Comparison of ENCODE assay signal across 24 cellular contexts in genomic region chr3:38582941-38583645, GRCh38.
A peak's percentile ranks its signal among the peaks of the same experiment; 100 is the strongest.
DNase-seq lines count a peak whose midpoint lies in the region; ATAC-seq and TF ChIP-seq lines count a peak whose summit lies in the region.
"Had no signal": no experiment of that assay in that cellular context is flagged by ENCODE, and none has a peak within 500 bp of the region (broad histone marks: within the 10 kb centered on the region; RNA-seq: fewer than 3 reads in every experiment).

No MANE protein-coding gene starts in this region.

- TF ChIP-seq CTCF in H9 (conservative IDR thresholded peaks at IDR 0.05): no peak
- TF ChIP-seq CTCF in body of pancreas (IDR thresholded peaks at IDR 0.05): no peak

- H2BK120ac ChIP-seq in H9 (ENCODE audit: low read depth, low read length, poor library complexity, severe bottlenecking): no peak overlapping the region
- peak overlapping the region; percentile 1 for H2BK120ac ChIP-seq in neuronal stem cell (ENCODE audit: low read depth, low read length)

- no peak for ATAC-seq in body of pancreas
- ATAC-seq: esophagus mucosa; stimulated activated memory B cell treated with anti-CD40 and anti-IgM and Interleukin-4, amounts not matched to agents 10 μg/mL and 1 μg/mL and 100 μg/mL, for 72 hours; T-helper 17 cell had no signal

- no peaks in the 10 kb centered on the region for H3K36me3 ChIP-seq in neuronal stem cell (replicated peaks in 1 of 2; ENCODE audit: control insufficient read depth in 2 of 2, insufficient read depth in 2 of 2, low read length in 2 of 2)
- no peaks in the 10 kb centered on the region for H3K36me3 ChIP-seq in body of pancreas (replicated peaks in 1 of 2; ENCODE audit: insufficient read depth in 1 of 2, low read depth in 2 of 2)
- H3K36me3 ChIP-seq: prostate gland had no signal

- H3K79me2 ChIP-seq in H9 (ENCODE audit: insufficient read depth, low read length): no peaks in the 10 kb centered on the region

- H3K9ac ChIP-seq in H9 (ENCODE audit: extremely low read depth, insufficient read length, low read length): no peak overlapping the region
- no peak overlapping the region for H3K9ac ChIP-seq in neuronal stem cell (ENCODE audit: low read depth, low read length, poor library complexity)

- H3K27me3 ChIP-seq in H9 (ENCODE audit: insufficient read depth, low read length) (no peaks in the 10 kb centered on the region), neuronal stem cell (ENCODE audit: control insufficient read depth in 3 of 3, insufficient read depth in 3 of 3, low read depth in 1 of 3, low read length in 3 of 3) (peaks cover 0 to 24% (median 2%) of the 10 kb centered on the region in 3 experiments), body of pancreas (no peaks in the 10 kb centered on the region)
- H3K27me3 ChIP-seq: dorsolateral prefrontal cortex had no signal

- no peak overlapping the region for H3K56ac ChIP-seq in H9 (ENCODE audit: insufficient read length, low read depth, low read length)

- CTCF ChIA-PET in activated CD4-positive, alpha-beta memory T cell treated with anti-CD3 and anti-CD28 coated beads for 36 hours (lab: Charles Lee): no interaction called here

- no peaks in the 10 kb centered on the region for H3K79me1 ChIP-seq in H9 (ENCODE audit: insufficient read depth, low read depth, low read length, poor library complexity, severe bottlenecking)
- H3K79me1 ChIP-seq in neuronal stem cell (ENCODE audit: low read depth, low read length): no peaks in the 10 kb centered on the region

- no peak overlapping the region for H3K4me3 Mint-ChIP-seq in H9
- H3K4me3 Mint-ChIP-seq in activated CD4-positive, alpha-beta memory T cell treated with anti-CD3 and anti-CD28 coated beads for 36 hours: no peak overlapping the region
- H3K4me3 Mint-ChIP-seq: CD14-positive monocyte; memory B cell; nephron; stimulated activated memory B cell treated with anti-CD40 and anti-IgM and Interleukin-4, amounts not matched to agents 10 μg/mL and 1 μg/mL and 100 μg/mL, for 72 hours; T-helper 17 cell had no signal

- POLR2A ChIA-PET in activated CD4-positive, alpha-beta memory T cell treated with anti-CD3 and anti-CD28 coated beads for 36 hours (lab: Charles Lee): no interaction called here

- H3K27ac Mint-ChIP-seq in H9: no peak overlapping the region
- H3K27ac Mint-ChIP-seq in activated CD4-positive, alpha-beta memory T cell treated with anti-CD3 and anti-CD28 coated beads for 36 hours: no peak overlapping the region
- H3K27ac Mint-ChIP-seq: memory B cell; nephron; stimulated activated memory B cell treated with anti-CD40 and anti-IgM and Interleukin-4, amounts not matched to agents 10 μg/mL and 1 μg/mL and 100 μg/mL, for 72 hours; T-helper 17 cell had no signal

- peaks cover 5 to 12% of the 10 kb centered on the region in 2 experiments; a peak in 3 of 4 replicates for H3K4me1 Mint-ChIP-seq in H9
- H3K4me1 Mint-ChIP-seq in activated CD4-positive, alpha-beta memory T cell treated with anti-CD3 and anti-CD28 coated beads for 36 hours (ENCODE audit: low read depth): no peaks in the 10 kb centered on the region
- H3K4me1 Mint-ChIP-seq: T-helper 17 cell had no signal

- peak; percentile 1 for DNase-seq in NCI-H1105 (lab: John Stamatoyannopoulos, UW)
- DNase-seq in NCI-H1105 treated with DMSO at 0.1 percent for 48 hours (lab: John Stamatoyannopoulos, UW): no peak
- peak; percentile 15 for DNase-seq in H9
- DNase-seq in activated CD4-positive, alpha-beta memory T cell treated with anti-CD3 and anti-CD28 coated beads for 36 hours: peak; percentile 5
- no peak for DNase-seq in neuronal stem cell (ENCODE audit: low spot score)
- no peak for DNase-seq in body of pancreas
- no peak for DNase-seq in SK-N-DZ (ENCODE audit: low spot score)
- DNase-seq in GF-D8 (lab: John Stamatoyannopoulos, UW): no peak
- DNase-seq: 8988T; activated T-cell treated with anti-CD3 and anti-CD28 coated beads, Interleukin-2, amount 50 U/mL, for 1 hour; H7; KG1; NCI-H1092 treated with DMSO at 0.1 percent for 48 hours; NK-92 treated with Interleukin-12 subunit alpha and Interleukin-12 subunit beta, amount 100 ng/mL, for 24 hours; stimulated activated CD4-positive, alpha-beta T cell treated with anti-CD3 and anti-CD28 coated beads, Interleukin-12 subunit alpha, Interleukin-12 subunit beta, amount 100 ng/mL, for 4 hours; T-helper 17 cell; trophoblast cell had no signal

- H3K14ac ChIP-seq in H9 (ENCODE audit: insufficient read depth, low read length) (no peak overlapping the region; the same call in 1 of the 2 replicates), neuronal stem cell (ENCODE audit: low read length) (peak overlapping the region; percentile 48)

- TF ChIP-seq POLR2A in body of pancreas (IDR thresholded peaks at IDR 0.05): no peak

- H4K91ac ChIP-seq in H9 (ENCODE audit: insufficient read length, low read depth, low read length): no peak overlapping the region
- no peak overlapping the region for H4K91ac ChIP-seq in neuronal stem cell (ENCODE audit: low read depth, low read length, poor library complexity)

- H2BK15ac ChIP-seq in H9 (ENCODE audit: low read depth, low read length): no peak overlapping the region
- peak overlapping the region; percentile 13 for H2BK15ac ChIP-seq in neuronal stem cell (ENCODE audit: low read length)

- H3K4ac ChIP-seq in H9 (ENCODE audit: low read depth, low read length): no peak overlapping the region
- no peak overlapping the region for H3K4ac ChIP-seq in neuronal stem cell (ENCODE audit: low read length)

- no peaks in the 10 kb centered on the region for H3K4me1 ChIP-seq in H9 (ENCODE audit: insufficient read depth, low read length)
- H3K4me1 ChIP-seq in neuronal stem cell (ENCODE audit: control insufficient read depth in 2 of 2, insufficient read depth in 1 of 2, low read depth in 1 of 2, low read length in 2 of 2): peaks cover 0 to 2% of the 10 kb centered on the region in 2 donors
- no peaks in the 10 kb centered on the region for H3K4me1 ChIP-seq in body of pancreas
- H3K4me1 ChIP-seq: prostate gland had no signal

- H3K23ac ChIP-seq in H9 (ENCODE audit: insufficient read length, low read depth, low read length): no peak overlapping the region
- H3K23ac ChIP-seq in neuronal stem cell (ENCODE audit: low read depth, low read length, poor library complexity): peak overlapping the region; percentile 29

- H4K20me1 ChIP-seq in H9 (ENCODE audit: control insufficient read depth, insufficient read depth, insufficient read length): no peaks in the 10 kb centered on the region

- H2AFZ ChIP-seq in H9 (ENCODE audit: low read length) (no peak overlapping the region), neuronal stem cell (ENCODE audit: low read length) (no peak overlapping the region)

- no peak overlapping the region for H2BK20ac ChIP-seq in H9 (ENCODE audit: low read depth, low read length, poor library complexity, severe bottlenecking)

- no peaks in the 10 kb centered on the region for H3K9me3 Mint-ChIP-seq in H9
- H3K9me3 Mint-ChIP-seq in activated CD4-positive, alpha-beta memory T cell treated with anti-CD3 and anti-CD28 coated beads for 36 hours: no peaks in the 10 kb centered on the region
- H3K9me3 Mint-ChIP-seq: CD14-positive monocyte; memory B cell; nephron; stimulated activated memory B cell treated with anti-CD40 and anti-IgM and Interleukin-4, amounts not matched to agents 10 μg/mL and 1 μg/mL and 100 μg/mL, for 72 hours had no signal

- H3K27ac ChIP-seq in H9 (ENCODE audit: insufficient read length, low read depth, low read length): no peak overlapping the region
- H3K27ac ChIP-seq in neuronal stem cell (replicated peaks; ENCODE audit: low read length): no peak overlapping the region
- H3K27ac ChIP-seq in body of pancreas: no peak overlapping the region
- H3K27ac ChIP-seq: dorsolateral prefrontal cortex, prostate gland had no signal

- no CpG with 5 or more reads among the region's 8 CpGs for WGBS in H9 (ENCODE audit: extremely low coverage, insufficient read length, low lambda C conversion rate)
- WGBS in neuronal stem cell (ENCODE audit: extremely low coverage in 2 of 2, insufficient read length in 2 of 2, insufficient replicate concordance in 1 of 2), 2 donors: no CpG with 5 or more reads among the region's 8 CpGs
- 58 to 60% methylated on average over 5 to 8 of the region's 8 CpGs for WGBS in body of pancreas, 2 donors

- H3K36me3 Mint-ChIP-seq in H9 (ENCODE audit: insufficient read depth in 1 of 3, low read depth in 3 of 3): peaks cover 0 to 1% (median 0%) of the 10 kb centered on the region in 3 experiments; a peak in 2 of 7 replicates
- no peaks in the 10 kb centered on the region for H3K36me3 Mint-ChIP-seq in activated CD4-positive, alpha-beta memory T cell treated with anti-CD3 and anti-CD28 coated beads for 36 hours
- H3K36me3 Mint-ChIP-seq: CD14-positive monocyte; memory B cell; stimulated activated memory B cell treated with anti-CD40 and anti-IgM and Interleukin-4, amounts not matched to agents 10 μg/mL and 1 μg/mL and 100 μg/mL, for 72 hours had no signal

- no peaks in the 10 kb centered on the region for H3K9me3 ChIP-seq in H9 (ENCODE audit: control insufficient read depth, low read depth, low read length)
- no peaks in the 10 kb centered on the region for H3K9me3 ChIP-seq in neuronal stem cell (replicated peaks in 1 of 2; ENCODE audit: control insufficient read depth in 2 of 2, insufficient read depth in 1 of 2, low read depth in 1 of 2, low read length in 2 of 2)
- no peaks in the 10 kb centered on the region for H3K9me3 ChIP-seq in body of pancreas
- H3K9me3 ChIP-seq: prostate gland had no signal

- intact Hi-C loops in activated CD4-positive, alpha-beta memory T cell treated with anti-CD3 and anti-CD28 coated beads for 36 hours (cut with micrococcal nuclease): no loop called here
- intact Hi-C loops in body of pancreas (cut with DNase I): no loop called here

- H3K4me3 ChIP-seq in neuronal stem cell (ENCODE audit: low read length in 2 of 2): no peak overlapping the region
- no peak overlapping the region for H3K4me3 ChIP-seq in body of pancreas
- H3K4me3 ChIP-seq: dorsolateral prefrontal cortex, prostate gland had no signal

- H3K18ac ChIP-seq in H9 (ENCODE audit: insufficient read length, low read depth, low read length) (no peak overlapping the region), neuronal stem cell (ENCODE audit: low read length) (peak overlapping the region; percentile 32)

- no peak overlapping the region for H2AK5ac ChIP-seq in H9 (ENCODE audit: insufficient read length, low read length)
- H2AK5ac ChIP-seq in neuronal stem cell (ENCODE audit: low read depth, low read length): peak overlapping the region; percentile 52

- H3K27me3 Mint-ChIP-seq in H9 (ENCODE audit: low read depth): peaks cover 2% of the 10 kb centered on the region; the same call in 1 of the 2 replicates
- no peaks in the 10 kb centered on the region for H3K27me3 Mint-ChIP-seq in activated CD4-positive, alpha-beta memory T cell treated with anti-CD3 and anti-CD28 coated beads for 36 hours
- H3K27me3 Mint-ChIP-seq: memory B cell had no signal

- no peak overlapping the region for H3K4me2 ChIP-seq in H9 (ENCODE audit: insufficient read depth, insufficient read length, low read length)
- H3K4me2 ChIP-seq in neuronal stem cell (ENCODE audit: insufficient read depth, low read length, poor library complexity, severe bottlenecking): no peak overlapping the region

- no peak overlapping the region for H4K8ac ChIP-seq in H9 (replicated peaks; ENCODE audit: insufficient read length, low read depth, low read length)
- H4K8ac ChIP-seq in neuronal stem cell (ENCODE audit: low read depth, low read length): no peak overlapping the region

- H2BK5ac ChIP-seq in H9 (ENCODE audit: insufficient read length, low read length) (no peak overlapping the region), neuronal stem cell (ENCODE audit: low read length) (peak overlapping the region; percentile 19)

- no peaks in the 10 kb centered on the region for H3K23me2 ChIP-seq in H9 (ENCODE audit: insufficient read length, low read depth, low read length, poor library complexity, severe bottlenecking)

- no peak overlapping the region for H3T11ph ChIP-seq in H9 (ENCODE audit: low read length)

- no peak overlapping the region for H2BK12ac ChIP-seq in H9 (ENCODE audit: insufficient read length, low read depth, low read length)
- H2BK12ac ChIP-seq in neuronal stem cell (ENCODE audit: low read length): no peak overlapping the region

- H4K5ac ChIP-seq in H9 (ENCODE audit: insufficient read length, low read depth, low read length): no peak overlapping the region

Comparison
In these comparisons a context has a peak if more than half of its experiments do, and no peak if none do; other contexts are left out.
1. DNase-seq: peak in NCI-H1105 (single experiment), H9 (single experiment) and activated CD4-positive, alpha-beta memory T cell treated with anti-CD3 and anti-CD28 coated beads for 36 hours (single experiment); none in NCI-H1105 treated with DMSO at 0.1 percent for 48 hours (single experiment), neuronal stem cell (single experiment), body of pancreas (0 of 4), SK-N-DZ (single experiment) and GF-D8 (single experiment).